In genomic region chr4:135120190-135120589, GRCh38 we compare ENCODE assay signal across 15 cellular contexts.
"Had no signal": no experiment of that assay in that cellular context is flagged by ENCODE, and none has a peak within 500 bp of the region (broad histone marks: within the 10 kb centered on the region; RNA-seq: fewer than 3 reads in every experiment).

No MANE protein-coding gene starts in this region.

- H3K4me3 ChIP-seq: cardiac muscle cell, lower lobe of right lung, tibial nerve had no signal

- DNase-seq: activated CD4-positive, alpha-beta T cell treated with anti-CD3 and anti-CD28 coated beads, Interleukin-2, amount 10 ng/mL, durations not matched to agents 7 days and 5 days; activated CD4-positive, CD25-positive, alpha-beta regulatory T cell; activated naive CD4-positive, alpha-beta T cell treated with anti-CD3 and anti-CD28 coated beads, Interleukin-2, amount 50 U/mL, for 16 hours; activated T-cell treated with anti-CD3 and anti-CD28 coated beads for 4 hours; amygdala; effector CD4-positive, alpha-beta T cell; lower lobe of right lung; naive thymus-derived CD4-positive, alpha-beta T cell; right cardiac atrium; T-helper 2 cell had no signal

- H3K27me3 Mint-ChIP-seq: activated CD4-positive, alpha-beta T cell treated with anti-CD3 and anti-CD28 coated beads, Interleukin-2, amount 10 ng/mL, durations not matched to agents 7 days and 5 days; naive thymus-derived CD4-positive, alpha-beta T cell; progenitor cell of endocrine pancreas had no signal

- H3K4me3 Mint-ChIP-seq: activated CD4-positive, alpha-beta T cell treated with anti-CD3 and anti-CD28 coated beads, Interleukin-2, amount 10 ng/mL, durations not matched to agents 7 days and 5 days; naive thymus-derived CD4-positive, alpha-beta T cell; stimulated activated effector memory CD8-positive, alpha-beta T cell treated with anti-CD3 and anti-CD28 coated beads, Interleukin-12 subunit alpha, Interleukin-12 subunit beta, amount 100 ng/mL, for 72 hours had no signal

- H3K4me1 Mint-ChIP-seq: activated CD4-positive, alpha-beta T cell treated with anti-CD3 and anti-CD28 coated beads, Interleukin-2, amount 10 ng/mL, durations not matched to agents 7 days and 5 days; naive thymus-derived CD4-positive, alpha-beta T cell; stimulated activated effector memory CD8-positive, alpha-beta T cell treated with anti-CD3 and anti-CD28 coated beads, Interleukin-12 subunit alpha, Interleukin-12 subunit beta, amount 100 ng/mL, for 72 hours had no signal

- H3K27ac Mint-ChIP-seq: activated CD4-positive, alpha-beta T cell treated with anti-CD3 and anti-CD28 coated beads, Interleukin-2, amount 10 ng/mL, durations not matched to agents 7 days and 5 days; activated T-helper 2 cell treated with anti-CD3 and anti-CD28 coated beads, Interferon-gamma antibody, Interleukin-2, Interleukin-4, amounts not matched to agents 10 μg/mL and 5 μg/mL and 100 μg/mL, durations not matched to agents 14 hours and 24 hours and 36 hours; naive thymus-derived CD4-positive, alpha-beta T cell; progenitor cell of endocrine pancreas; stimulated activated effector memory CD8-positive, alpha-beta T cell treated with anti-CD3 and anti-CD28 coated beads, Interleukin-12 subunit alpha, Interleukin-12 subunit beta, amount 100 ng/mL, for 72 hours had no signal

- H3K36me3 Mint-ChIP-seq: naive thymus-derived CD4-positive, alpha-beta T cell; stimulated activated effector memory CD8-positive, alpha-beta T cell treated with anti-CD3 and anti-CD28 coated beads, Interleukin-12 subunit alpha, Interleukin-12 subunit beta, amount 100 ng/mL, for 72 hours had no signal
